ENCODE assay signal across 8 cellular contexts in genomic region chr12:56521209-56521589, GRCh38. TPM values are rescaled to one million over a fixed set of nuclear protein-coding genes. Genes with fewer than 3 reads are reported as not detected.
A peak's percentile ranks its signal among the peaks of the same experiment; 100 is the strongest.
DNase-seq lines count a peak whose midpoint lies in the region; ATAC-seq and TF ChIP-seq lines count a peak whose summit lies in the region.

No MANE protein-coding gene starts in this region.

- H3K9me3 Mint-ChIP-seq in CD8-positive, alpha-beta memory T cell: no peaks in the 10 kb centered on the region

- no peak overlapping the region for H3K27ac ChIP-seq in CD8-positive, alpha-beta memory T cell (ENCODE audit: low read depth, low read length)
- peak overlapping the region; percentile 71 for H3K27ac ChIP-seq in RWPE1
- H3K27ac ChIP-seq in neutrophil: peak overlapping the region; percentile 77

- POLR2A ChIA-PET in CD8-positive, alpha-beta memory T cell (lab: Charles Lee): interaction anchor here (0.6 to 1.6 kb wide), 8 partner anchors 19 to 236 kb away, joined by 3 to 6 read pairs (median 4); partner anchors contain the start of gene STAT2
- POLR2A ChIA-PET in RWPE1 (lab: Yijun Ruan, JAX; ENCODE audit: low non-redundant PET): no interaction called here

- H3K4me3 ChIP-seq in CD8-positive, alpha-beta memory T cell (ENCODE audit: low read length): peak overlapping the region; percentile 63
- peak overlapping the region; percentile 76 for H3K4me3 ChIP-seq in epithelial cell of proximal tubule (ENCODE audit: low read depth, low read length)
- H3K4me3 ChIP-seq in neutrophil (ENCODE audit: low read depth in 1 of 2, low read length in 1 of 2): peak overlapping the region; percentile 48 to 54

- H3K4me1 ChIP-seq in CD8-positive, alpha-beta memory T cell (ENCODE audit: insufficient read depth, low read length): peaks cover 29% of the 10 kb centered on the region
- H3K4me1 ChIP-seq in neutrophil (ENCODE audit: control insufficient read depth in 1 of 2, insufficient read depth in 1 of 2, low read depth in 1 of 2, low read length in 1 of 2): peaks cover 43 to 45% of the 10 kb centered on the region in 2 experiments

- peak overlapping the region in 4 of 8 donors; percentile 55 to 96 (median 82) for H3K27ac Mint-ChIP-seq in CD8-positive, alpha-beta memory T cell

- H3K4me1 Mint-ChIP-seq in CD8-positive, alpha-beta memory T cell: peaks cover 22 to 37% (median 23%) of the 10 kb centered on the region in 3 donors

- TF ChIP-seq CTCF in RWPE1 (conservative IDR thresholded peaks at IDR 0.05; ENCODE audit: low read depth) (no peak), epithelial cell of proximal tubule (conservative IDR thresholded peaks at IDR 0.05; ENCODE audit: low read depth, low read length) (no peak), neutrophil (IDR thresholded peaks at IDR 0.05) (no peak)

- no peaks in the 10 kb centered on the region for H3K36me3 ChIP-seq in CD8-positive, alpha-beta memory T cell (ENCODE audit: insufficient read depth, low read length)
- no peaks in the 10 kb centered on the region for H3K36me3 ChIP-seq in neutrophil

- H3K27me3 ChIP-seq in CD8-positive, alpha-beta memory T cell (ENCODE audit: insufficient read depth, low read length, poor library complexity, severe bottlenecking): no peaks in the 10 kb centered on the region
- H3K27me3 ChIP-seq in neutrophil: no peaks in the 10 kb centered on the region

- ATAC-seq in HG03159 (IDR thresholded peaks at IDR 0.05; ENCODE audit: unreplicated experiment): no peak

- CTCF ChIA-PET in CD8-positive, alpha-beta memory T cell (lab: Charles Lee): interaction anchor here (1.0 to 3.1 kb wide), 6 partner anchors 14 to 60 kb away, joined by 3 to 13 read pairs (median 5); no protein-coding TSS in a partner anchor
- CTCF ChIA-PET in RWPE1 (lab: Yijun Ruan, JAX): interaction anchor here (0.6 to 0.8 kb wide), 2 partner anchors 25 to 52 kb away, joined by 3 to 8 read pairs; no protein-coding TSS in a partner anchor

- H3K36me3 Mint-ChIP-seq in CD8-positive, alpha-beta memory T cell: no peaks in the 10 kb centered on the region

- no peaks in the 10 kb centered on the region for H3K9me3 ChIP-seq in CD8-positive, alpha-beta memory T cell (ENCODE audit: low read length)
- H3K9me3 ChIP-seq in neutrophil: no peaks in the 10 kb centered on the region

- peak overlapping the region; percentile 88 to 95 (median 91) for H3K4me3 Mint-ChIP-seq in CD8-positive, alpha-beta memory T cell

- no peak for DNase-seq in CD8-positive, alpha-beta memory T cell
- DNase-seq in RWPE1 (ENCODE audit: low spot score) (no peak), epithelial cell of proximal tubule (ENCODE audit: low read depth) (no peak), NCI-H69 (lab: John Stamatoyannopoulos, UW) (no peak), SHP77 (lab: John Stamatoyannopoulos, UW) (no peak), iPS-NIHi11 (ENCODE audit: low spot score) (no peak)

- peaks cover 0 to 3% of the 10 kb centered on the region in 2 donors for H3K27me3 Mint-ChIP-seq in CD8-positive, alpha-beta memory T cell

RNA-seq across cellular contexts. Expression of gene RBMS2, which starts 0.4 kb away (rescaled TPM):
- total RNA-seq in CD8-positive, alpha-beta memory T cell: 1 to 10 TPM; 3.5 to 4.7 TPM
- 1.4 TPM for polyA plus RNA-seq in CD8-positive, alpha-beta memory T cell
- 23.9 and 31.0 TPM in 2 replicates for total RNA-seq in epithelial cell of proximal tubule

RNA-seq across cellular contexts. Expression of gene GLS2, which starts 33.2 kb away (rescaled TPM):
- total RNA-seq in CD8-positive, alpha-beta memory T cell: 1 to 10 TPM; 2.3 to 2.5 TPM
- 3.2 TPM for polyA plus RNA-seq in CD8-positive, alpha-beta memory T cell
- 0.29 and 2.9 TPM in 2 replicates for total RNA-seq in epithelial cell of proximal tubule

RNA-seq across cellular contexts. Expression of gene SPRYD4, which starts 52.8 kb away (rescaled TPM):
- 1 to 10 TPM; 3.7 to 3.9 TPM for total RNA-seq in CD8-positive, alpha-beta memory T cell
- 1.1 TPM for polyA plus RNA-seq in CD8-positive, alpha-beta memory T cell
- 1.6 and 2.1 TPM in 2 replicates for total RNA-seq in epithelial cell of proximal tubule
